In the genomic region with DNA sequence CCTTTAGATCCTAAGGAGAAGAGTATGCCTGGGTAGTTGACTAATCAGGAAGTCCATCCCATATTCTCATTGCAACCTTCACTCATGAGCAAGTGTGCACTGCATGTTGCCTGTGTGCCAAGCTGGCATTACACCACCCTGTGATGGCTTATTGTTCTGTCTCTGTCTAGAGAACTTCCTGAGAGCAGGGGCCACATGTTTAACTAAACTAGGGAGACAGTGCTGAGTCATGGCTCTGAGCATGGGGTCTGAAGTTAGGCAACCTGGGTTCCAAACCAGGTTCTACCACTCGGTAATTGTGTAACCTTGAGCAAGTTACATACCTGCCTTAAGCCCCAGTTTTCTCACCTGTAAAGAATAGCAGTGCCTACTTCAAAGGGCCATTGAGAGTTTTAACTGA, we compare ENCODE assay signal across 11 cellular contexts. TPM values are rescaled to one million over a fixed set of nuclear protein-coding genes. Genes with fewer than 3 reads are reported as not detected.
A peak's percentile ranks its signal among the peaks of the same experiment; 100 is the strongest.
DNase-seq lines count a peak whose midpoint lies in the region; ATAC-seq and TF ChIP-seq lines count a peak whose summit lies in the region.
"Had no signal": no experiment of that assay in that cellular context is flagged by ENCODE, and none has a peak within 500 bp of the region (broad histone marks: within the 10 kb centered on the region; RNA-seq: fewer than 3 reads in every experiment).

No MANE protein-coding gene starts in this region.

- intact Hi-C loops in activated CD4-positive, alpha-beta T cell treated with anti-CD3 and anti-CD28 coated beads, Interleukin-2, amount 10 ng/mL, durations not matched to agents 24 days and 14 days (cut with micrococcal nuclease) = no loop called here
- intact Hi-C loops in left ventricle myocardium inferior (cut with micrococcal nuclease) (no loop called here), CD14-positive monocyte (cut with micrococcal nuclease) (no loop called here)

- H3K27me3 ChIP-seq in left ventricle myocardium inferior (ENCODE audit: low read depth) (no peaks in the 10 kb centered on the region), upper lobe of left lung (no peaks in the 10 kb centered on the region)
- H3K27me3 ChIP-seq: sigmoid colon had no signal

- TF ChIP-seq CTCF in left ventricle myocardium inferior (IDR thresholded peaks at IDR 0.05; ENCODE audit: borderline replicate concordance) (no peak), upper lobe of left lung (IDR thresholded peaks at IDR 0.05) (no peak), CD14-positive monocyte (IDR thresholded peaks at IDR 0.05) (no peak)

- TF ChIP-seq POLR2A in upper lobe of left lung (IDR thresholded peaks at IDR 0.05) = no peak

- peak in 1 of 4 donors; percentile 59 for TF ChIP-seq EP300 in upper lobe of left lung (IDR thresholded peaks at IDR 0.05)

- ATAC-seq in upper lobe of left lung (ENCODE audit: low FRiP score in 2 of 2) = peak; percentile 48 to 83
- no peak for ATAC-seq in stimulated activated memory B cell treated with anti-CD40 and anti-IgM and Interleukin-4, amounts not matched to agents 10 μg/mL and 1 μg/mL and 100 μg/mL, for 72 hours
- ATAC-seq: WTC11 had no signal

- no peak for DNase-seq in activated CD4-positive, alpha-beta T cell treated with anti-CD3 and anti-CD28 coated beads, Interleukin-2, amount 10 ng/mL, durations not matched to agents 7 days and 5 days
- DNase-seq in activated CD4-positive, alpha-beta T cell treated with anti-CD3 and anti-CD28 coated beads, Interleukin-2, amount 10 ng/mL, durations not matched to agents 24 days and 14 days = no peak
- DNase-seq in amniotic epithelial cell (ENCODE audit: low read depth) (peak; percentile 3), left ventricle myocardium inferior (no peak), upper lobe of left lung (peak in 1 of 2 donors; percentile 88), CD14-positive monocyte (ENCODE audit: low spot score) (no peak), C1 segment of cervical spinal cord (lab: John Stamatoyannopoulos, UW) (no peak)
- DNase-seq: activated naive CD4-positive, alpha-beta T cell treated with anti-CD3 and anti-CD28 coated beads for 36 hours; sigmoid colon had no signal

- H3K9me3 Mint-ChIP-seq in activated CD4-positive, alpha-beta T cell treated with anti-CD3 and anti-CD28 coated beads, Interleukin-2, amount 10 ng/mL, durations not matched to agents 7 days and 5 days = peaks cover 9% of the 10 kb centered on the region
- H3K9me3 Mint-ChIP-seq in activated CD4-positive, alpha-beta T cell treated with anti-CD3 and anti-CD28 coated beads, Interleukin-2, amount 10 ng/mL, durations not matched to agents 24 days and 14 days = peaks cover 7% of the 10 kb centered on the region
- H3K9me3 Mint-ChIP-seq in CD14-positive monocyte = peaks cover 6 to 28% (median 19%) of the 10 kb centered on the region in 7 donors
- peaks cover 14% of the 10 kb centered on the region for H3K9me3 Mint-ChIP-seq in stimulated activated memory B cell treated with anti-CD40 and anti-IgM and Interleukin-4, amounts not matched to agents 10 μg/mL and 1 μg/mL and 100 μg/mL, for 72 hours
- H3K9me3 Mint-ChIP-seq: activated naive CD4-positive, alpha-beta T cell treated with anti-CD3 and anti-CD28 coated beads for 36 hours; WTC11 had no signal

- no peak overlapping the region for H3K4me3 Mint-ChIP-seq in activated CD4-positive, alpha-beta T cell treated with anti-CD3 and anti-CD28 coated beads, Interleukin-2, amount 10 ng/mL, durations not matched to agents 7 days and 5 days
- H3K4me3 Mint-ChIP-seq in activated CD4-positive, alpha-beta T cell treated with anti-CD3 and anti-CD28 coated beads, Interleukin-2, amount 10 ng/mL, durations not matched to agents 24 days and 14 days = no peak overlapping the region
- no peak overlapping the region for H3K4me3 Mint-ChIP-seq in CD14-positive monocyte
- H3K4me3 Mint-ChIP-seq in stimulated activated memory B cell treated with anti-CD40 and anti-IgM and Interleukin-4, amounts not matched to agents 10 μg/mL and 1 μg/mL and 100 μg/mL, for 72 hours = no peak overlapping the region
- H3K4me3 Mint-ChIP-seq: activated naive CD4-positive, alpha-beta T cell treated with anti-CD3 and anti-CD28 coated beads for 36 hours; WTC11 had no signal

- peaks cover 10% of the 10 kb centered on the region for H3K4me1 Mint-ChIP-seq in activated CD4-positive, alpha-beta T cell treated with anti-CD3 and anti-CD28 coated beads, Interleukin-2, amount 10 ng/mL, durations not matched to agents 7 days and 5 days
- peaks cover 5% of the 10 kb centered on the region for H3K4me1 Mint-ChIP-seq in activated CD4-positive, alpha-beta T cell treated with anti-CD3 and anti-CD28 coated beads, Interleukin-2, amount 10 ng/mL, durations not matched to agents 24 days and 14 days
- H3K4me1 Mint-ChIP-seq in CD14-positive monocyte = peaks cover 46% of the 10 kb centered on the region
- peaks cover 12% of the 10 kb centered on the region for H3K4me1 Mint-ChIP-seq in stimulated activated memory B cell treated with anti-CD40 and anti-IgM and Interleukin-4, amounts not matched to agents 10 μg/mL and 1 μg/mL and 100 μg/mL, for 72 hours

- H3K36me3 Mint-ChIP-seq in activated CD4-positive, alpha-beta T cell treated with anti-CD3 and anti-CD28 coated beads, Interleukin-2, amount 10 ng/mL, durations not matched to agents 7 days and 5 days (ENCODE audit: low read depth) = peaks cover 3% of the 10 kb centered on the region
- H3K36me3 Mint-ChIP-seq in activated CD4-positive, alpha-beta T cell treated with anti-CD3 and anti-CD28 coated beads, Interleukin-2, amount 10 ng/mL, durations not matched to agents 24 days and 14 days (ENCODE audit: low read depth) = peaks cover 2% of the 10 kb centered on the region
- peaks cover 0 to 5% of the 10 kb centered on the region in 2 donors for H3K36me3 Mint-ChIP-seq in CD14-positive monocyte
- no peaks in the 10 kb centered on the region for H3K36me3 Mint-ChIP-seq in stimulated activated memory B cell treated with anti-CD40 and anti-IgM and Interleukin-4, amounts not matched to agents 10 μg/mL and 1 μg/mL and 100 μg/mL, for 72 hours
- H3K36me3 Mint-ChIP-seq: WTC11 had no signal

- H3K4me1 ChIP-seq in left ventricle myocardium inferior (peaks cover 35% of the 10 kb centered on the region), upper lobe of left lung (peaks cover 19 to 35% (median 30%) of the 10 kb centered on the region in 4 donors)

- H3K27ac Mint-ChIP-seq in activated CD4-positive, alpha-beta T cell treated with anti-CD3 and anti-CD28 coated beads, Interleukin-2, amount 10 ng/mL, durations not matched to agents 7 days and 5 days = peak overlapping the region; percentile 17
- no peak overlapping the region for H3K27ac Mint-ChIP-seq in activated CD4-positive, alpha-beta T cell treated with anti-CD3 and anti-CD28 coated beads, Interleukin-2, amount 10 ng/mL, durations not matched to agents 24 days and 14 days
- H3K27ac Mint-ChIP-seq in CD14-positive monocyte = peak overlapping the region in 2 of 7 donors; percentile 68 to 76
- no peak overlapping the region for H3K27ac Mint-ChIP-seq in stimulated activated memory B cell treated with anti-CD40 and anti-IgM and Interleukin-4, amounts not matched to agents 10 μg/mL and 1 μg/mL and 100 μg/mL, for 72 hours
- H3K27ac Mint-ChIP-seq: activated naive CD4-positive, alpha-beta T cell treated with anti-CD3 and anti-CD28 coated beads for 36 hours; WTC11 had no signal

- CTCF ChIA-PET in activated CD4-positive, alpha-beta T cell treated with anti-CD3 and anti-CD28 coated beads, Interleukin-2, amount 10 ng/mL, durations not matched to agents 7 days and 5 days (lab: Charles Lee) = interaction anchor here (0.6 to 1.5 kb wide), 3 partner anchors 13 to 277 kb away, joined by 3 read pairs; no protein-coding TSS in a partner anchor

- 24 to 29% methylated on average over 1 of the region's 1 CpG for WGBS in upper lobe of left lung, 2 donors

- H3K9me3 ChIP-seq in left ventricle myocardium inferior (replicated peaks) (no peaks in the 10 kb centered on the region), upper lobe of left lung (no peaks in the 10 kb centered on the region)
- H3K9me3 ChIP-seq: sigmoid colon had no signal

- H3K36me3 ChIP-seq in left ventricle myocardium inferior (peaks cover 6% of the 10 kb centered on the region), upper lobe of left lung (peaks cover 0 to 16% (median 0%) of the 10 kb centered on the region in 4 donors)
- H3K36me3 ChIP-seq: sigmoid colon had no signal

- peaks cover 2% of the 10 kb centered on the region for H3K27me3 Mint-ChIP-seq in activated CD4-positive, alpha-beta T cell treated with anti-CD3 and anti-CD28 coated beads, Interleukin-2, amount 10 ng/mL, durations not matched to agents 7 days and 5 days
- H3K27me3 Mint-ChIP-seq in activated CD4-positive, alpha-beta T cell treated with anti-CD3 and anti-CD28 coated beads, Interleukin-2, amount 10 ng/mL, durations not matched to agents 24 days and 14 days = no peaks in the 10 kb centered on the region
- peaks cover 0 to 3% (median 0%) of the 10 kb centered on the region in 3 donors for H3K27me3 Mint-ChIP-seq in CD14-positive monocyte (ENCODE audit: low read depth in 3 of 3)
- H3K27me3 Mint-ChIP-seq in stimulated activated memory B cell treated with anti-CD40 and anti-IgM and Interleukin-4, amounts not matched to agents 10 μg/mL and 1 μg/mL and 100 μg/mL, for 72 hours = no peaks in the 10 kb centered on the region

- H3K4me3 ChIP-seq in left ventricle myocardium inferior = no peak overlapping the region
- no peak overlapping the region for H3K4me3 ChIP-seq in upper lobe of left lung
- H3K4me3 ChIP-seq: sigmoid colon had no signal

- POLR2A ChIA-PET in activated CD4-positive, alpha-beta T cell treated with anti-CD3 and anti-CD28 coated beads, Interleukin-2, amount 10 ng/mL, durations not matched to agents 7 days and 5 days (lab: Charles Lee) = no interaction called here

- H3K27ac ChIP-seq in left ventricle myocardium inferior (replicated peaks) = peak overlapping the region; percentile 78
- peak overlapping the region; percentile 31 to 62 (median 46) for H3K27ac ChIP-seq in upper lobe of left lung

RNA-seq across cellular contexts. Expression of a gene that starts 39.6 kb away (rescaled TPM):
- 1 to 10 TPM in 1 of 2 experiments, under 1 TPM in 1; 0.56 to 1.0 TPM for total RNA-seq in activated CD4-positive, alpha-beta T cell treated with anti-CD3 and anti-CD28 coated beads, Interleukin-2, amount 10 ng/mL, durations not matched to agents 7 days and 5 days
- 1.1 and 2.1 TPM in 2 replicates for total RNA-seq in activated CD4-positive, alpha-beta T cell treated with anti-CD3 and anti-CD28 coated beads, Interleukin-2, amount 10 ng/mL, durations not matched to agents 24 days and 14 days
- total RNA-seq in left ventricle myocardium inferior (1.4 TPM), upper lobe of left lung (10 to 100 TPM in 1 of 6 donors, 1 to 10 TPM in 5; 2.0 to 18.9 (median 5.3) TPM)
- polyA plus RNA-seq in CD14-positive monocyte = under 1 TPM; 0.75 to 0.86 TPM
